12 cellular contexts compared by ENCODE assay signal in the genomic region with DNA sequence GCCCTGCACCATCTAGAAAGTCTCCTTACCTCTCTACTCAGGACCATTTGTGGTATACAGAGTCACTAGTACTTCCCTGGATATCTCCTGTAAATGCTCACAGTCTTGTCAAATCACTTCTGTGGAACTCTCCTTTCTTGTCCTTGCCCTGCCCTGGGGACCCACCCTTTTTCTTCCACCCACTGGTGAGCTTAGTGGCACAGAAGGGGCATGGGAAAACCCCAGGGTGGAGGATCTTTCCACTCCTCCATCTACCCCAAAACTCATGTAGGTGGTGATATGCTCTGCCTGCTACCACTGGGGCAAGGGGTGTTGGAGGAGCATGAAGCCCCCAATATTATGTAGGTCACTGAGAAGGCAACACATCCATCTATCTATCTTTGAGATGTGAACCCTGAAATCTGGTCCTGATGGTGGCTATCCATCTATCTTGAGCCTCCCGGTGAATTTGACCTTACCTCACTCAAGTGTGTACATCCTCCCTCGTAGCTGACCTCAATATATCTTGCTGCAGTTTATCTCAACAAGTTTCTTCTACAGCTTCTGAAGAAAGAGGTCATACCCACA. TPM values are rescaled to one million over a fixed set of nuclear protein-coding genes. Genes with fewer than 3 reads are reported as not detected.
DNase-seq lines count a peak whose midpoint lies in the region; ATAC-seq, FAIRE-seq and TF ChIP-seq lines count a peak whose summit lies in the region.
"Had no signal": no experiment of that assay in that cellular context is flagged by ENCODE, and none has a peak within 500 bp of the region (broad histone marks: within the 10 kb centered on the region; RNA-seq: fewer than 3 reads in every experiment).

No MANE protein-coding gene starts in this region.

- no TSS peak for BruUV-seq in K562 (replicated peaks; lab: Mats Ljungman, UMichigan)

- H3K9ac ChIP-seq in K562 (ENCODE audit: insufficient read depth in 1 of 2, low read depth in 2 of 2, low read length in 2 of 2), result no peak overlapping the region

- no peaks in the 10 kb centered on the region for H3K36me3 ChIP-seq in K562 (ENCODE audit: control insufficient read depth, insufficient read depth, low read length)

- no peak overlapping the region; the same call in 1 of the 2 replicates for H2AFZ ChIP-seq in K562 (ENCODE audit: low read depth, low read length)

- TF ChIP-seq RAD21 in K562 (CRISPR knock-in tag; conservative IDR thresholded peaks at IDR 0.05 in 1 of 2, IDR thresholded peaks at IDR 0.05 in 1 of 2), result no peak

- peaks cover 4% of the 10 kb centered on the region for H3K9me3 Mint-ChIP-seq in activated CD4-positive, alpha-beta T cell treated with anti-CD3 and anti-CD28 coated beads, Interleukin-2, amount 10 ng/mL, durations not matched to agents 7 days and 5 days

- TF ChIP-seq EP300 in K562 (IDR thresholded peaks at IDR 0.05; ENCODE audit: low read length), result no peak

- peaks cover 70% of the 10 kb centered on the region for H3K4me1 Mint-ChIP-seq in activated CD4-positive, alpha-beta T cell treated with anti-CD3 and anti-CD28 coated beads, Interleukin-2, amount 10 ng/mL, durations not matched to agents 7 days and 5 days

- FAIRE-seq in GM12892 (lab: Jason Lieb, UNC) (peak; percentile 38), K562 (lab: Jason Lieb, UNC) (no peak)
- FAIRE-seq: astrocyte had no signal

- H3K4me1 ChIP-seq in K562 (replicated peaks in 1 of 2; ENCODE audit: control insufficient read depth in 2 of 2, insufficient read depth in 2 of 2, low read length in 2 of 2), result peaks cover 11 to 54% of the 10 kb centered on the region in 2 experiments

- H3K27ac ChIP-seq in K562 (ENCODE audit: extremely low read depth, low read depth, low read length), result no peak overlapping the region

- H3K79me2 ChIP-seq in K562 (ENCODE audit: control insufficient read depth, insufficient read depth, low read length), result no peaks in the 10 kb centered on the region

- peaks cover 56% of the 10 kb centered on the region for H3K36me3 Mint-ChIP-seq in activated CD4-positive, alpha-beta T cell treated with anti-CD3 and anti-CD28 coated beads, Interleukin-2, amount 10 ng/mL, durations not matched to agents 7 days and 5 days (ENCODE audit: low read depth)

- H3K9me1 ChIP-seq in K562 (ENCODE audit: control insufficient read depth, insufficient read depth, low read length), result no peaks in the 10 kb centered on the region

- no peaks in the 10 kb centered on the region for H3K27me3 ChIP-seq in K562 (ENCODE audit: control insufficient read depth in 2 of 2, insufficient read depth in 2 of 2, low read length in 2 of 2)

- DNase-seq in GM12892 (ENCODE audit: insufficient read length) (no peak), K562 (ENCODE audit: extremely low read depth in 1 of 4, low spot score in 3 of 4) (no peak), DMS153 treated with DMSO at 0.1 percent for 48 hours (lab: John Stamatoyannopoulos, UW; ENCODE audit: unreplicated experiment) (no peak), COR-L47 (lab: John Stamatoyannopoulos, UW) (no peak), NCI-H524 (lab: John Stamatoyannopoulos, UW) (no peak)
- peak; percentile 16 for DNase-seq in activated CD4-positive, alpha-beta T cell treated with anti-CD3 and anti-CD28 coated beads, Interleukin-2, amount 10 ng/mL, durations not matched to agents 7 days and 5 days
- DNase-seq in stimulated activated CD8-positive, alpha-beta memory T cell treated with anti-CD3 and anti-CD28 coated beads, Interleukin-12 subunit alpha, Interleukin-12 subunit beta, amount 100 ng/mL, for 4 hours (ENCODE audit: low read depth), result peak; percentile 32
- DNase-seq: mucosa of descending colon, NCI-H1048 had no signal

- intact Hi-C loops in K562 (cut with micrococcal nuclease), result no loop called here

- no peak for ATAC-seq in K562
- no peak for ATAC-seq in GM21786 (IDR thresholded peaks at IDR 0.05; ENCODE audit: unreplicated experiment)

- peak overlapping the region; percentile 93 for H3K4me3 Mint-ChIP-seq in activated CD4-positive, alpha-beta T cell treated with anti-CD3 and anti-CD28 coated beads, Interleukin-2, amount 10 ng/mL, durations not matched to agents 7 days and 5 days

- TF ChIP-seq POLR2A in GM12892 (IDR thresholded peaks at IDR 0.05; ENCODE audit: low read depth, low read length) (no peak), K562 (conservative IDR thresholded peaks at IDR 0.05) (no peak)

- no peaks in the 10 kb centered on the region for H3K9me3 ChIP-seq in K562 (replicated peaks; ENCODE audit: control insufficient read depth, insufficient read depth, low read depth, low read length)
- H3K9me3 ChIP-seq: mucosa of descending colon had no signal

- WGBS in K562 (ENCODE audit: insufficient coverage, low coverage, missing lambda C conversion rate), result 56% methylated on average over 2 of the region's 2 CpGs

- peak overlapping the region; percentile 93 for H3K27ac Mint-ChIP-seq in activated CD4-positive, alpha-beta T cell treated with anti-CD3 and anti-CD28 coated beads, Interleukin-2, amount 10 ng/mL, durations not matched to agents 7 days and 5 days

- no peak overlapping the region for H3K4me3 ChIP-seq in K562
- H3K4me3 ChIP-seq: mucosa of descending colon had no signal

- no peaks in the 10 kb centered on the region for H3K27me3 Mint-ChIP-seq in activated CD4-positive, alpha-beta T cell treated with anti-CD3 and anti-CD28 coated beads, Interleukin-2, amount 10 ng/mL, durations not matched to agents 7 days and 5 days

- in situ Hi-C loops in K562 (cut with MboI), result no loop called here

- no peaks in the 10 kb centered on the region for H4K20me1 ChIP-seq in K562 (replicated peaks; ENCODE audit: control insufficient read depth, insufficient read depth, low read length)

- TF ChIP-seq CTCF in K562 (IDR thresholded peaks at IDR 0.05 in 2 of 3, conservative IDR thresholded peaks at IDR 0.05 in 1 of 3; ENCODE audit: insufficient read depth in 2 of 3, low read depth in 1 of 3, low read length in 3 of 3), result no peak

- no peak overlapping the region; the same call in 1 of the 2 replicates for H3K4me2 ChIP-seq in K562 (ENCODE audit: insufficient read depth, low read length)

- POLR2A ChIA-PET in activated CD4-positive, alpha-beta T cell treated with anti-CD3 and anti-CD28 coated beads, Interleukin-2, amount 10 ng/mL, durations not matched to agents 7 days and 5 days (lab: Charles Lee), result interaction anchor here (0.6 kb wide), 1 partner anchor 13 kb away, joined by 3 read pairs; no protein-coding TSS in a partner anchor
- POLR2A ChIA-PET in K562 (lab: Yijun Ruan, JAX), result interaction anchor here (0.5 to 1.2 kb wide), 3 partner anchors 13 to 16 kb away, joined by 3 to 4 read pairs (median 4); no protein-coding TSS in a partner anchor

- CTCF ChIA-PET in activated CD4-positive, alpha-beta T cell treated with anti-CD3 and anti-CD28 coated beads, Interleukin-2, amount 10 ng/mL, durations not matched to agents 7 days and 5 days (lab: Charles Lee), result interaction anchor here (0.9 to 3.1 kb wide), 3 partner anchors 9 to 89 kb away, joined by 5 to 21 read pairs (median 12); no protein-coding TSS in a partner anchor
- CTCF ChIA-PET in K562 (lab: Yijun Ruan, JAX; ENCODE audit: low intra/inter-chr PET ratio), result interaction anchor here (0.6 kb wide), 1 partner anchor 505 kb away, joined by 3 read pairs; no protein-coding TSS in a partner anchor

TF ChIP-seq in K562, 482 proteins besides CTCF, POLR2A, EP300 and RAD21 (continues in another document):
- TF ChIP-seq ZNF212 (CRISPR knock-in tag; IDR thresholded peaks at IDR 0.05), result no peak

RNA-seq across cellular contexts. Expression of a gene that starts 0.9 kb away (rescaled TPM):
- 26.7 TPM for polyA plus RNA-seq in GM12892 (2012; ENCODE audit: missing spikeins)
- 100 to 1,000 TPM; 113 to 136 TPM for total RNA-seq in activated CD4-positive, alpha-beta T cell treated with anti-CD3 and anti-CD28 coated beads, Interleukin-2, amount 10 ng/mL, durations not matched to agents 7 days and 5 days
- total RNA-seq in K562 (2011; cell fraction: chromatin; rRNA removed; ENCODE audit: low replicate concordance), result 1.1 and 1.4 TPM in 2 replicates
- 1.0 and 1.6 TPM in 2 replicates for total RNA-seq in K562 (2011; cell fraction: nucleolus; rRNA removed)
- 0.15 and 0.59 TPM in 2 replicates for total RNA-seq in K562 (2011; cell fraction: nucleoplasm; rRNA removed)
- total RNA-seq in K562 (2014; rRNA removed) (2.7 and 2.8 TPM in 2 replicates), K562 (2014; rRNA removed; fragmentation: Illumina TruSeq; extraction: Trizol) (3.5 and 4.4 TPM in 2 replicates), K562 (2015; rRNA removed; fragmentation: Illumina TruSeq; extraction: Trizol) (6.4 and 6.6 TPM in 2 replicates), K562 (2021) (2.4 and 3.8 TPM in 2 replicates)
- polyA plus RNA-seq in K562 (2011; rRNA removed) (0.72 and 2.7 TPM in 2 replicates), K562 (2014; fragmentation: Illumina TruSeq; extraction: Trizol) (6.3 and 7.1 TPM in 2 replicates), K562 (2014; fragmentation: Nextera tagmentation; extraction: Ambion mirVana) (1 to 10 TPM; 1.3 to 1.5 TPM), K562 (2014; rRNA removed) (2.1 and 3.3 TPM in 2 replicates)
- 0.45 and 1.7 TPM in 2 replicates for polyA plus RNA-seq in K562 (2011; cell fraction: cytosol; rRNA removed)
- 1.8 and 7.2 TPM in 2 replicates for polyA plus RNA-seq in K562 (2011; cell fraction: nucleus; rRNA removed)
- polyA plus RNA-seq in K562 (2012), result 6.1 and 17.9 TPM in 2 replicates
- polyA minus RNA-seq in K562 (2011; rRNA and poly(A)+ RNA removed), result 0.84 and 1.7 TPM in 2 replicates
- polyA minus RNA-seq in K562 (2011; cell fraction: cytosol; rRNA and poly(A)+ RNA removed), result 5.1 TPM in 1 of 2 replicates, not detected in the other
- 0.67 and 4.9 TPM in 2 replicates for polyA minus RNA-seq in K562 (2011; cell fraction: nucleus; rRNA and poly(A)+ RNA removed)

RNA-seq across cellular contexts. Expression of a gene that starts 36.2 kb away (rescaled TPM):
- polyA plus RNA-seq in GM12892 (2012; ENCODE audit: missing spikeins), result not detected
- total RNA-seq in activated CD4-positive, alpha-beta T cell treated with anti-CD3 and anti-CD28 coated beads, Interleukin-2, amount 10 ng/mL, durations not matched to agents 7 days and 5 days, result not detected
- not detected in 2 replicates for total RNA-seq in K562 (2011; cell fraction: chromatin; rRNA removed; ENCODE audit: low replicate concordance)
- not detected in 2 replicates for total RNA-seq in K562 (2011; cell fraction: nucleolus; rRNA removed)
- not detected in 2 replicates for total RNA-seq in K562 (2011; cell fraction: nucleoplasm; rRNA removed)
- total RNA-seq in K562 (2014; rRNA removed) (not detected in 2 replicates), K562 (2014; rRNA removed; fragmentation: Illumina TruSeq; extraction: Trizol) (not detected in 2 replicates), K562 (2015; rRNA removed; fragmentation: Illumina TruSeq; extraction: Trizol) (not detected in 2 replicates), K562 (2021) (not detected in 2 replicates)
- polyA plus RNA-seq in K562 (2011; rRNA removed) (not detected in 2 replicates), K562 (2014; fragmentation: Illumina TruSeq; extraction: Trizol) (not detected in 2 replicates), K562 (2014; fragmentation: Nextera tagmentation; extraction: Ambion mirVana) (not detected), K562 (2014; rRNA removed) (not detected in 2 replicates)
- polyA plus RNA-seq in K562 (2011; cell fraction: cytosol; rRNA removed), result not detected in 2 replicates
- not detected in 2 replicates for polyA plus RNA-seq in K562 (2011; cell fraction: nucleus; rRNA removed)
- polyA plus RNA-seq in K562 (2012), result not detected in 2 replicates
- not detected in 2 replicates for polyA minus RNA-seq in K562 (2011; rRNA and poly(A)+ RNA removed)
- not detected in 2 replicates for polyA minus RNA-seq in K562 (2011; cell fraction: cytosol; rRNA and poly(A)+ RNA removed)
- not detected in 2 replicates for polyA minus RNA-seq in K562 (2011; cell fraction: nucleus; rRNA and poly(A)+ RNA removed)
- total RNA-seq: astrocyte; mucosa of descending colon; T-helper 2 cell treated with Interferon-gamma antibody and Interleukin-4, amounts not matched to agents 100 ng/mL and 5 ng/mL, for 36 hours had no signal

Comparison
In these comparisons a context has a peak if more than half of its experiments do, and no peak if none do; other contexts are left out.
1. DNase-seq: peak in activated CD4-positive, alpha-beta T cell treated with anti-CD3 and anti-CD28 coated beads, Interleukin-2, amount 10 ng/mL, durations not matched to agents 7 days and 5 days (single experiment) and stimulated activated CD8-positive, alpha-beta memory T cell treated with anti-CD3 and anti-CD28 coated beads, Interleukin-12 subunit alpha, Interleukin-12 subunit beta, amount 100 ng/mL, for 4 hours (single experiment); none in GM12892 (single experiment), K562 (0 of 4), DMS153 treated with DMSO at 0.1 percent for 48 hours (single experiment), COR-L47 (single experiment) and NCI-H524 (0 of 2).
2. RNA of a gene that starts 0.9 kb away (total RNA-seq): 113 to 136 TPM in activated CD4-positive, alpha-beta T cell treated with anti-CD3 and anti-CD28 coated beads, Interleukin-2, amount 10 ng/mL, durations not matched to agents 7 days and 5 days; 0.15 to 6.6 TPM in K562; every median in the first group is over 10 times any median in the second.